Comparison of ENCODE assay signal across 31 cellular contexts in genomic region chr10:61460835-61461234, GRCh38. TPM values are rescaled to one million over a fixed set of nuclear protein-coding genes. Genes with fewer than 3 reads are reported as not detected.
"Had no signal": no experiment of that assay in that cellular context is flagged by ENCODE, and none has a peak within 500 bp of the region (broad histone marks: within the 10 kb centered on the region; RNA-seq: fewer than 3 reads in every experiment).

No MANE protein-coding gene starts in this region.

- H3K9me3 Mint-ChIP-seq: activated CD4-positive, alpha-beta memory T cell treated with anti-CD3 and anti-CD28 coated beads, Interleukin-2, amount 10 ng/mL, durations not matched to agents 7 days and 5 days; activated CD4-positive, alpha-beta T cell treated with anti-CD3 and anti-CD28 coated beads, Interleukin-2, amount 10 ng/mL, durations not matched to agents 7 days and 5 days; activated naive CD4-positive, alpha-beta T cell treated with anti-CD3 and anti-CD28 coated beads, Interleukin-2, amount 10 ng/mL, durations not matched to agents 7 days and 5 days; activated naive CD8-positive, alpha-beta T cell treated with anti-CD3 and anti-CD28 coated beads, Interleukin-2, amount 10 ng/mL, durations not matched to agents 7 days and 5 days; activated T-cell treated with anti-CD3 and anti-CD28 coated beads, Interleukin-2, amount 50 U/mL, for 24 hours; endodermal cell; WTC11 had no signal

- H3K4me1 Mint-ChIP-seq: activated CD4-positive, alpha-beta memory T cell treated with anti-CD3 and anti-CD28 coated beads, Interleukin-2, amount 10 ng/mL, durations not matched to agents 7 days and 5 days; activated CD4-positive, alpha-beta T cell treated with anti-CD3 and anti-CD28 coated beads, Interleukin-2, amount 10 ng/mL, durations not matched to agents 7 days and 5 days; activated naive CD4-positive, alpha-beta T cell treated with anti-CD3 and anti-CD28 coated beads, Interleukin-2, amount 10 ng/mL, durations not matched to agents 7 days and 5 days; activated naive CD8-positive, alpha-beta T cell treated with anti-CD3 and anti-CD28 coated beads, Interleukin-2, amount 10 ng/mL, durations not matched to agents 7 days and 5 days; central memory CD8-positive, alpha-beta T cell; endodermal cell had no signal

- ATAC-seq: activated naive CD4-positive, alpha-beta T cell treated with anti-CD3 and anti-CD28 coated beads, Interleukin-2, amount 50 U/mL, for 72 hours; activated T-cell treated with anti-CD3 and anti-CD28 coated beads, Interleukin-2, amount 50 U/mL, for 72 hours; gastrocnemius medialis; heart left ventricle; WTC11 had no signal

- H3K36me3 Mint-ChIP-seq: activated naive CD4-positive, alpha-beta T cell treated with anti-CD3 and anti-CD28 coated beads, Interleukin-2, amount 10 ng/mL, durations not matched to agents 7 days and 5 days; activated naive CD4-positive, alpha-beta T cell treated with anti-CD3 and anti-CD28 coated beads, Interleukin-2, amount 50 U/mL, for 72 hours; activated naive CD8-positive, alpha-beta T cell treated with anti-CD3 and anti-CD28 coated beads, Interleukin-2, amount 10 ng/mL, durations not matched to agents 7 days and 5 days; WTC11 had no signal

- H3K9me3 ChIP-seq: gastrocnemius medialis, heart left ventricle had no signal

- H3K4me3 ChIP-seq: coronary artery, dorsolateral prefrontal cortex, gastrocnemius medialis, heart left ventricle had no signal

- H3K27me3 ChIP-seq: brain microvascular endothelial cell, dorsolateral prefrontal cortex, gastrocnemius medialis had no signal

- H3K27ac ChIP-seq: brain microvascular endothelial cell, coronary artery, dorsolateral prefrontal cortex, epithelial cell of prostate, gastrocnemius medialis, heart left ventricle had no signal

- DNase-seq: activated CD4-positive, alpha-beta memory T cell treated with anti-CD3 and anti-CD28 coated beads, Interleukin-2, amount 10 ng/mL, durations not matched to agents 7 days and 5 days; activated CD4-positive, alpha-beta T cell treated with anti-CD3 and anti-CD28 coated beads for 1 hour; activated CD4-positive, alpha-beta T cell treated with anti-CD3 and anti-CD28 coated beads for 4 hours; activated CD4-positive, alpha-beta T cell treated with anti-CD3 and anti-CD28 coated beads, Interleukin-2, amount 10 ng/mL, durations not matched to agents 7 days and 5 days; activated CD4-positive, alpha-beta T cell treated with anti-CD3 and anti-CD28 coated beads, Interleukin-2, amount 50 U/mL, for 4 hours; activated CD8-positive, alpha-beta memory T cell treated with anti-CD3 and anti-CD28 coated beads, Interleukin-2, amount 50 U/mL, for 48 hours; activated gamma-delta T cell; activated naive CD4-positive, alpha-beta T cell; activated naive CD4-positive, alpha-beta T cell treated with anti-CD3 and anti-CD28 coated beads, Interleukin-2, amount 10 ng/mL, durations not matched to agents 7 days and 5 days; activated naive CD8-positive, alpha-beta T cell treated with anti-CD3 and anti-CD28 coated beads, Interleukin-2, amount 10 ng/mL, durations not matched to agents 7 days and 5 days; activated T-cell treated with anti-CD3 and anti-CD28 coated beads for 4 hours; activated T-cell treated with anti-CD3 and anti-CD28 coated beads, Interleukin-2, amount 50 U/mL, for 24 hours; activated T-cell treated with anti-CD3 and anti-CD28 coated beads, Interleukin-2, amount 50 U/mL, for 72 hours; amniotic stem cell; anterior cingulate cortex; brain microvascular endothelial cell; dorsolateral prefrontal cortex; effector memory CD4-positive, alpha-beta T cell; endodermal cell; foreskin fibroblast; gastrocnemius medialis; glutamatergic neuron; heart left ventricle; T-helper 2 cell had no signal

- H3K36me3 ChIP-seq: brain microvascular endothelial cell, gastrocnemius medialis, heart left ventricle had no signal

- H3K4me1 ChIP-seq: gastrocnemius medialis had no signal

- H3K27me3 Mint-ChIP-seq: activated T-cell treated with anti-CD3 and anti-CD28 coated beads, Interleukin-2, amount 50 U/mL, for 24 hours had no signal

- H3K4me3 Mint-ChIP-seq: activated CD4-positive, alpha-beta memory T cell treated with anti-CD3 and anti-CD28 coated beads, Interleukin-2, amount 10 ng/mL, durations not matched to agents 7 days and 5 days; activated CD4-positive, alpha-beta T cell treated with anti-CD3 and anti-CD28 coated beads, Interleukin-2, amount 10 ng/mL, durations not matched to agents 7 days and 5 days; activated naive CD4-positive, alpha-beta T cell treated with anti-CD3 and anti-CD28 coated beads, Interleukin-2, amount 10 ng/mL, durations not matched to agents 7 days and 5 days; activated naive CD8-positive, alpha-beta T cell treated with anti-CD3 and anti-CD28 coated beads, Interleukin-2, amount 10 ng/mL, durations not matched to agents 7 days and 5 days; activated T-cell treated with anti-CD3 and anti-CD28 coated beads, Interleukin-2, amount 50 U/mL, for 24 hours; activated T-cell treated with anti-CD3 and anti-CD28 coated beads, Interleukin-2, amount 50 U/mL, for 72 hours; central memory CD8-positive, alpha-beta T cell; dendritic cell treated with granulocyte-macrophage colony-stimulating factor and Interleukin-4, amounts not matched to agents 40 ng/mL and 50 ng/mL, for 4 days; endodermal cell; WTC11 had no signal

- H3K27ac Mint-ChIP-seq: activated CD4-positive, alpha-beta memory T cell treated with anti-CD3 and anti-CD28 coated beads, Interleukin-2, amount 10 ng/mL, durations not matched to agents 7 days and 5 days; activated CD4-positive, alpha-beta T cell treated with anti-CD3 and anti-CD28 coated beads, Interleukin-2, amount 10 ng/mL, durations not matched to agents 7 days and 5 days; activated naive CD4-positive, alpha-beta T cell treated with anti-CD3 and anti-CD28 coated beads, Interleukin-2, amount 10 ng/mL, durations not matched to agents 7 days and 5 days; activated naive CD4-positive, alpha-beta T cell treated with anti-CD3 and anti-CD28 coated beads, Interleukin-2, amount 50 U/mL, for 72 hours; activated naive CD8-positive, alpha-beta T cell treated with anti-CD3 and anti-CD28 coated beads, Interleukin-2, amount 10 ng/mL, durations not matched to agents 7 days and 5 days; activated T-cell treated with anti-CD3 and anti-CD28 coated beads, Interleukin-2, amount 50 U/mL, for 24 hours; activated T-cell treated with anti-CD3 and anti-CD28 coated beads, Interleukin-2, amount 50 U/mL, for 72 hours; dendritic cell treated with granulocyte-macrophage colony-stimulating factor and Interleukin-4, amounts not matched to agents 40 ng/mL and 50 ng/mL, for 4 days; endodermal cell; WTC11 had no signal

RNA-seq across cellular contexts. Expression of gene TMEM26, which starts 7.7 kb away (rescaled TPM):
- total RNA-seq: activated CD4-positive, alpha-beta memory T cell treated with anti-CD3 and anti-CD28 coated beads, Interleukin-2, amount 10 ng/mL, durations not matched to agents 7 days and 5 days; activated CD4-positive, alpha-beta T cell treated with anti-CD3 and anti-CD28 coated beads, Interleukin-2, amount 10 ng/mL, durations not matched to agents 7 days and 5 days; activated naive CD4-positive, alpha-beta T cell treated with anti-CD3 and anti-CD28 coated beads, Interleukin-2, amount 50 U/mL, for 72 hours; activated naive CD8-positive, alpha-beta T cell treated with anti-CD3 and anti-CD28 coated beads, Interleukin-2, amount 10 ng/mL, durations not matched to agents 7 days and 5 days; activated T-cell treated with anti-CD3 and anti-CD28 coated beads, Interleukin-2, amount 50 U/mL, for 72 hours; T-helper 1 cell treated with Interleukin-12 subunit alpha and Interleukin-12 subunit beta and Interleukin-4 antibody, amounts not matched to agents 30 ng/mL and 1 ng/mL, for 36 hours had no signal
